In the genomic region with DNA sequence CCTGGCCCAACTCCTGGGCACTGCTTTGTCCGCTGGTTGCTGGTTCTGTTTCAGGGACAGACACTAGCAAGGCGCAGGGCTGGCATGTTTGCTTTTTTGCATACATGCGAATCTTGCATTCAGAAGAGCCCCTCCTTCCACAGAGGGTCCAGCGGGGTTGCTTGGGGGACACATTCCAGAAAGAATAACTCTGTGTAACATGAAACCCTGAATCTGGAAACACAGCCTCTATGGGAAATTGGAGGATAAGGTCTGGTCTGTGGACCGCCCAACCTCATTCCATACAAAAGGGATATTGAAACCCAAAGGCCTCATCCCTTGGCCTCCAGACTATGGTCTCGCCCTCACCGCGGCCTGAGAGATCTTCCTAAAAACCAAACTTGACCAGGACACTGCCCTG, we compare ENCODE assay signal across 14 cellular contexts. TPM values are rescaled to one million over a fixed set of nuclear protein-coding genes. Genes with fewer than 3 reads are reported as not detected.
DNase-seq lines count a peak whose midpoint lies in the region; ATAC-seq and TF ChIP-seq lines count a peak whose summit lies in the region.
"Had no signal": no experiment of that assay in that cellular context is flagged by ENCODE, and none has a peak within 500 bp of the region (broad histone marks: within the 10 kb centered on the region; RNA-seq: fewer than 3 reads in every experiment).

No MANE protein-coding gene starts in this region.

- no peak overlapping the region for H4K8ac ChIP-seq in neuronal stem cell (ENCODE audit: low read depth, low read length)

- peak; percentile 16 for DNase-seq in H7
- DNase-seq in RWPE2 (ENCODE audit: low spot score) = peak; percentile 42
- DNase-seq in mesothelial cell of epicardium (ENCODE audit: low spot score in 2 of 2, unreplicated experiment in 2 of 2) = no peak
- DNase-seq in neuronal stem cell (ENCODE audit: low spot score) = no peak
- DNase-seq in globus pallidus (ENCODE audit: low spot score) = no peak
- DNase-seq in NCI-H187 treated with DMSO at 0.1 percent for 48 hours (lab: John Stamatoyannopoulos, UW) = no peak
- no peak for DNase-seq in C1 segment of cervical spinal cord (lab: John Stamatoyannopoulos, UW)
- DNase-seq: ACHN; BE2C; Caco-2; CD4-positive, alpha-beta T cell had no signal

- TF ChIP-seq CTCF in RWPE2 (IDR thresholded peaks at IDR 0.05; ENCODE audit: poor library complexity, severe bottlenecking) (no peak), mesothelial cell of epicardium (IDR thresholded peaks at IDR 0.05; ENCODE audit: unreplicated experiment) (no peak)

- H2AK5ac ChIP-seq in neuronal stem cell (ENCODE audit: low read depth, low read length) = no peak overlapping the region

- H2BK15ac ChIP-seq in neuronal stem cell (ENCODE audit: low read length) = no peak overlapping the region

- H3K27me3 Mint-ChIP-seq in mesothelial cell of epicardium (ENCODE audit: low read depth) = peaks cover 57% of the 10 kb centered on the region

- no peak overlapping the region for H3K4ac ChIP-seq in neuronal stem cell (ENCODE audit: low read length)

- no peaks in the 10 kb centered on the region for H3K79me1 ChIP-seq in neuronal stem cell (ENCODE audit: low read depth, low read length)

- peak overlapping the region; percentile 7 for H3K18ac ChIP-seq in neuronal stem cell (ENCODE audit: low read length)

- no peak overlapping the region for H2BK12ac ChIP-seq in neuronal stem cell (ENCODE audit: low read length)

- H3K9ac ChIP-seq in neuronal stem cell (ENCODE audit: low read depth, low read length, poor library complexity) = no peak overlapping the region

- no peak overlapping the region for H3K4me2 ChIP-seq in neuronal stem cell (ENCODE audit: insufficient read depth, low read length, poor library complexity, severe bottlenecking)

- no peak overlapping the region for H3K14ac ChIP-seq in neuronal stem cell (ENCODE audit: low read length)

- H3K36me3 ChIP-seq in H7 (replicated peaks; ENCODE audit: control insufficient read depth, insufficient read depth, low read length) (no peaks in the 10 kb centered on the region), RWPE2 (ENCODE audit: low read depth) (no peaks in the 10 kb centered on the region), neuronal stem cell (replicated peaks in 1 of 2; ENCODE audit: control insufficient read depth in 2 of 2, insufficient read depth in 2 of 2, low read length in 2 of 2) (no peaks in the 10 kb centered on the region)
- H3K36me3 ChIP-seq: BE2C, HAP-1 had no signal

- ATAC-seq in RWPE2 (ENCODE audit: low read depth) = no peak

- peak overlapping the region; percentile 66 for H3K27ac Mint-ChIP-seq in mesothelial cell of epicardium
- H3K27ac Mint-ChIP-seq: CD4-positive, alpha-beta T cell had no signal

- H3K4me3 Mint-ChIP-seq in mesothelial cell of epicardium = no peak overlapping the region
- H3K4me3 Mint-ChIP-seq: CD4-positive, alpha-beta T cell had no signal

- H3K9me3 Mint-ChIP-seq in mesothelial cell of epicardium = no peaks in the 10 kb centered on the region
- H3K9me3 Mint-ChIP-seq: CD4-positive, alpha-beta T cell had no signal

- peaks cover 27% of the 10 kb centered on the region for H3K4me1 Mint-ChIP-seq in mesothelial cell of epicardium

- H3K9me3 ChIP-seq in RWPE2 (ENCODE audit: severe bottlenecking) (no peaks in the 10 kb centered on the region), neuronal stem cell (replicated peaks in 1 of 2; ENCODE audit: control insufficient read depth in 2 of 2, insufficient read depth in 1 of 2, low read depth in 1 of 2, low read length in 2 of 2) (no peaks in the 10 kb centered on the region)
- H3K9me3 ChIP-seq: BE2C, Caco-2 had no signal

- H3K23ac ChIP-seq in neuronal stem cell (ENCODE audit: low read depth, low read length, poor library complexity) = no peak overlapping the region

- no peak overlapping the region for H3K27ac ChIP-seq in RWPE2 (ENCODE audit: poor library complexity, severe bottlenecking)
- no peak overlapping the region for H3K27ac ChIP-seq in neuronal stem cell (replicated peaks; ENCODE audit: low read length)
- H3K27ac ChIP-seq: C4-2B, HL-60 had no signal

- no peak overlapping the region for H4K91ac ChIP-seq in neuronal stem cell (ENCODE audit: low read depth, low read length, poor library complexity)

- no peak overlapping the region for H2BK5ac ChIP-seq in neuronal stem cell (ENCODE audit: low read length)

- H3K4me3 ChIP-seq in H7 (ENCODE audit: insufficient read depth, low read depth, low read length) = no peak overlapping the region
- H3K4me3 ChIP-seq in RWPE2 (ENCODE audit: severe bottlenecking) = no peak overlapping the region
- no peak overlapping the region for H3K4me3 ChIP-seq in neuronal stem cell (ENCODE audit: low read length in 2 of 2)
- H3K4me3 ChIP-seq: HAP-1 had no signal

- no peak overlapping the region for H2BK120ac ChIP-seq in neuronal stem cell (ENCODE audit: low read depth, low read length)

- H3K27me3 ChIP-seq in H7 (ENCODE audit: control insufficient read depth, insufficient read depth, low read length) (peaks cover 17% of the 10 kb centered on the region; the same call in 1 of the 2 replicates), RWPE2 (ENCODE audit: insufficient read depth, poor library complexity, severe bottlenecking) (peaks cover 25% of the 10 kb centered on the region), neuronal stem cell (ENCODE audit: control insufficient read depth in 3 of 3, insufficient read depth in 3 of 3, low read depth in 1 of 3, low read length in 3 of 3) (peaks cover 6 to 57% (median 32%) of the 10 kb centered on the region in 3 experiments)

- no peak overlapping the region for H2AFZ ChIP-seq in neuronal stem cell (ENCODE audit: low read length)

- H3K4me1 ChIP-seq in RWPE2 (ENCODE audit: insufficient read depth, poor library complexity, severe bottlenecking) = no peaks in the 10 kb centered on the region
- peaks cover 0 to 2% of the 10 kb centered on the region in 2 donors for H3K4me1 ChIP-seq in neuronal stem cell (ENCODE audit: control insufficient read depth in 2 of 2, insufficient read depth in 1 of 2, low read depth in 1 of 2, low read length in 2 of 2)
- H3K4me1 ChIP-seq: BE2C, Caco-2, HAP-1 had no signal

- H3K36me3 Mint-ChIP-seq in mesothelial cell of epicardium = no peaks in the 10 kb centered on the region

- WGBS in neuronal stem cell (ENCODE audit: extremely low coverage in 2 of 2, insufficient read length in 2 of 2, insufficient replicate concordance in 1 of 2), 2 donors = no CpG with 5 or more reads among the region's 8 CpGs

RNA-seq across cellular contexts. Expression of a gene that starts 9.0 kb away (rescaled TPM):
- 8.7 and 16.7 TPM in 2 replicates for total RNA-seq in H7 (2014; rRNA removed; shearing (Covaris generic))
- 0.09 TPM in 1 of 3 replicates, not detected in the others for total RNA-seq in mesothelial cell of epicardium
- 0.22 TPM for polyA plus RNA-seq in neuronal stem cell (2013, experiment 1 of 2)
- polyA plus RNA-seq in neuronal stem cell (2013, experiment 2 of 2) = 0.18 TPM
- total RNA-seq: CD4-positive, alpha-beta T cell had no signal

Comparison
In these comparisons a context has a peak if more than half of its experiments do, and no peak if none do; other contexts are left out.
1. DNase-seq: peak in H7 (single experiment) and RWPE2 (single experiment); none in mesothelial cell of epicardium (0 of 2), neuronal stem cell (single experiment), globus pallidus (single experiment), NCI-H187 treated with DMSO at 0.1 percent for 48 hours (single experiment) and C1 segment of cervical spinal cord (0 of 14).